16 cellular contexts compared by ENCODE assay signal in genomic region chr1:7050751-7051665, GRCh38.
DNase-seq lines count a peak whose midpoint lies in the region; ATAC-seq and TF ChIP-seq lines count a peak whose summit lies in the region.
"Had no signal": no experiment of that assay in that cellular context is flagged by ENCODE, and none has a peak within 500 bp of the region (broad histone marks: within the 10 kb centered on the region; RNA-seq: fewer than 3 reads in every experiment).

No MANE protein-coding gene starts in this region.

- H3K4me1 ChIP-seq in psoas muscle = no peaks in the 10 kb centered on the region

- TF ChIP-seq CTCF in natural killer cell (IDR thresholded peaks at IDR 0.05) = no peak
- no peak for TF ChIP-seq CTCF in psoas muscle (IDR thresholded peaks at IDR 0.05)

- H3K36me3 Mint-ChIP-seq in natural killer cell treated with Interleukin-12 subunit alpha and Interleukin-12 subunit beta and Interleukin-15 and Interleukin-18, amount 100 ng/mL, for 72 hours = no peaks in the 10 kb centered on the region
- H3K36me3 Mint-ChIP-seq in natural killer cell = no peaks in the 10 kb centered on the region
- H3K36me3 Mint-ChIP-seq: CD14-positive monocyte had no signal

- in situ Hi-C loops in G401 (cut with HindIII; ENCODE audit: low sequenced_read_pairs) = no loop called here

- DNase-seq in natural killer cell treated with Interleukin-12 subunit alpha and Interleukin-12 subunit beta and Interleukin-15 and Interleukin-18, amount 100 ng/mL, for 72 hours (ENCODE audit: low spot score) = peak; percentile 44
- DNase-seq in natural killer cell = no peak
- peak; percentile 61 for DNase-seq in left kidney (ENCODE audit: low read depth, low spot score)
- no peak for DNase-seq in psoas muscle
- no peak for DNase-seq in activated CD4-positive, CD25-positive, alpha-beta regulatory T cell (lab: John Stamatoyannopoulos, UW)
- no peak for DNase-seq in G401 (ENCODE audit: low spot score)
- DNase-seq in erythroblast (lab: John Stamatoyannopoulos, UW) = no peak
- DNase-seq: GDM1, Kasumi-1, NCI-H1048, NCI-H1417 treated with DMSO at 0.1 percent for 48 hours, NCI-H187, NCI-H69 had no signal

- WGBS in psoas muscle, 3 donors = 38 to 43% (median 42%) methylated on average over 31 to 32 of the region's 32 CpGs

- H3K4me3 ChIP-seq in psoas muscle = no peak overlapping the region

- H3K9me3 Mint-ChIP-seq in natural killer cell treated with Interleukin-12 subunit alpha and Interleukin-12 subunit beta and Interleukin-15 and Interleukin-18, amount 100 ng/mL, for 72 hours = no peaks in the 10 kb centered on the region
- H3K9me3 Mint-ChIP-seq in natural killer cell = no peaks in the 10 kb centered on the region

- intact Hi-C loops in natural killer cell (cut with micrococcal nuclease) (no loop called here), psoas muscle (cut with DNase I) (no loop called here)

- no peak overlapping the region for H3K27ac Mint-ChIP-seq in natural killer cell treated with Interleukin-12 subunit alpha and Interleukin-12 subunit beta and Interleukin-15 and Interleukin-18, amount 100 ng/mL, for 72 hours
- H3K27ac Mint-ChIP-seq in natural killer cell = no peak overlapping the region
- H3K27ac Mint-ChIP-seq: B cell, CD14-positive monocyte had no signal

- H3K4me1 Mint-ChIP-seq in natural killer cell treated with Interleukin-12 subunit alpha and Interleukin-12 subunit beta and Interleukin-15 and Interleukin-18, amount 100 ng/mL, for 72 hours (ENCODE audit: low read depth in 2 of 2) = no peaks in the 10 kb centered on the region
- H3K4me1 Mint-ChIP-seq in natural killer cell = no peaks in the 10 kb centered on the region
- H3K4me1 Mint-ChIP-seq: B cell, CD14-positive monocyte had no signal

- no peak for ATAC-seq in natural killer cell treated with Interleukin-12 subunit alpha and Interleukin-12 subunit beta and Interleukin-15 and Interleukin-18, amount 100 ng/mL, for 72 hours
- ATAC-seq in natural killer cell = no peak
- peak in 3 of 4 donors; percentile 63 to 85 (median 84) for ATAC-seq in psoas muscle
- ATAC-seq: Panc1 had no signal

- no peak for TF ChIP-seq POLR2A in erythroblast (IDR thresholded peaks at IDR 0.05; ENCODE audit: low read length)

- H3K27me3 Mint-ChIP-seq in natural killer cell treated with Interleukin-12 subunit alpha and Interleukin-12 subunit beta and Interleukin-15 and Interleukin-18, amount 100 ng/mL, for 72 hours = peaks cover 10 to 18% of the 10 kb centered on the region in 2 donors
- peaks cover 0 to 3% of the 10 kb centered on the region in 2 donors for H3K27me3 Mint-ChIP-seq in natural killer cell (ENCODE audit: low read depth in 2 of 2)

- H3K36me3 ChIP-seq in psoas muscle (ENCODE audit: insufficient read depth in 1 of 2, low read depth in 1 of 2) = no peaks in the 10 kb centered on the region

- H3K9me3 ChIP-seq in psoas muscle = no peaks in the 10 kb centered on the region

- no peak overlapping the region for H3K4me3 Mint-ChIP-seq in natural killer cell treated with Interleukin-12 subunit alpha and Interleukin-12 subunit beta and Interleukin-15 and Interleukin-18, amount 100 ng/mL, for 72 hours
- H3K4me3 Mint-ChIP-seq in natural killer cell = no peak overlapping the region
- H3K4me3 Mint-ChIP-seq: B cell, CD14-positive monocyte had no signal

- H3K27me3 ChIP-seq in psoas muscle (ENCODE audit: insufficient read depth in 3 of 3, low read length in 2 of 3) = peaks cover 0 to 12% (median 0%) of the 10 kb centered on the region in 3 donors

- no peak overlapping the region for H3K27ac ChIP-seq in psoas muscle

Comparison
In these comparisons a context has a peak if more than half of its experiments do, and no peak if none do; other contexts are left out.
1. DNase-seq: peak in natural killer cell treated with Interleukin-12 subunit alpha and Interleukin-12 subunit beta and Interleukin-15 and Interleukin-18, amount 100 ng/mL, for 72 hours (single experiment) and left kidney (single experiment); none in natural killer cell (single experiment), psoas muscle (0 of 2), activated CD4-positive, CD25-positive, alpha-beta regulatory T cell (0 of 4), G401 (single experiment) and erythroblast (0 of 2).
2. ATAC-seq: peak in psoas muscle (3 of 4); none in natural killer cell treated with Interleukin-12 subunit alpha and Interleukin-12 subunit beta and Interleukin-15 and Interleukin-18, amount 100 ng/mL, for 72 hours (0 of 2) and natural killer cell (0 of 3).